9 cellular contexts compared by ENCODE assay signal in the genomic region with DNA sequence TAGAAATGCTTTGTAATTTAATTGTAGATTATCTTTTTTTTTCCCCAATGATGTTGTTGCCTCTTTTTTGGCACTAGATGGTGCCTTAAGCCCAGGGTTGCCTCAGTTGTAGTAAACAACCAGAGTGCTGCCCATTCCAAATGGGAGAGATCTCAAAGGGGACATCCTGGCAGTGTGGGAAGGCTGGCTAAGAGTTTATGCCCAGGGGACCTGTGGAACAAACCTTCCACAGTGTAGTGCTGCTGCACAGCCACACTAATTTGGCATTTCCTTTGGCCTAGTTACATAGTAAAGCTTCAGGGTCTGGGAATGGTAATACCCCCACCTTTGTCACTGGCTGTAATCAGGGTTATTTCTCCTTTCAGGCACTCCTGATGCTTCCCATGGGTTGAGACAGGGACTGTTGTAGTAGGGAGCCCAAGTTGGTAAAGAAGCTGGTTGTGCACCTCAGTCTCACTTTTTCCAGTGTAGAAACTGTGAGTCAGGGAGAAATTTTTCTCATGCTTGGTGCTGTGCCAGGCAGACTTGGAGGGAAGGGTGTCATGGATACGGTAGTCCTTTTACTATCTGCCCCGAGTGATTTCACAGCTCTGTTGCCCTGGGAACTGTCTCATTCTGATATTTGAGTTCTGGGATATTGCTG.
DNase-seq lines count a peak whose midpoint lies in the region; ATAC-seq and TF ChIP-seq lines count a peak whose summit lies in the region.
"Had no signal": no experiment of that assay in that cellular context is flagged by ENCODE, and none has a peak within 500 bp of the region (broad histone marks: within the 10 kb centered on the region; RNA-seq: fewer than 3 reads in every experiment).

No MANE protein-coding gene starts in this region.

- H3K36me3 Mint-ChIP-seq in brain: peaks cover 3% of the 10 kb centered on the region

- peak overlapping the region in 3 of 5 experiments; percentile 58 to 87 (median 64) for H3K27ac Mint-ChIP-seq in brain
- H3K27ac Mint-ChIP-seq: T-helper 1 cell treated with Interleukin-12 subunit alpha and Interleukin-12 subunit beta and Interleukin-4 antibody, amounts not matched to agents 30 μg/mL and 1 μg/mL, for 36 hours had no signal

- H3K27me3 Mint-ChIP-seq in brain: peaks cover 9% of the 10 kb centered on the region

- peaks cover 17% of the 10 kb centered on the region for H3K4me1 Mint-ChIP-seq in brain

- peak overlapping the region in 2 of 5 experiments; percentile 11 to 24 for H3K4me3 Mint-ChIP-seq in brain
- H3K4me3 Mint-ChIP-seq: T-helper 1 cell treated with Interleukin-12 subunit alpha and Interleukin-12 subunit beta and Interleukin-4 antibody, amounts not matched to agents 30 μg/mL and 1 μg/mL, for 36 hours had no signal

- in situ Hi-C loops in KBM-7 (cut with MboI; ENCODE audit: low pct_unique_long_range_greater_than_20kb, low sequenced_read_pairs): no loop called here

- H3K9me3 Mint-ChIP-seq in brain: peaks cover 33 to 56% (median 38%) of the 10 kb centered on the region in 5 experiments

- peak overlapping the region; percentile 35 for H3K4me3 ChIP-seq in AG10803 (ENCODE audit: low read length)

- ATAC-seq in left lobe of liver (peak; percentile 19), HG03432 (IDR thresholded peaks at IDR 0.05; ENCODE audit: unreplicated experiment) (no peak), GM18867 (IDR thresholded peaks at IDR 0.05; ENCODE audit: unreplicated experiment) (no peak), HG03521 (IDR thresholded peaks at IDR 0.05; ENCODE audit: unreplicated experiment) (no peak)

- peak; percentile 96 for DNase-seq in AG10803 (ENCODE audit: low read depth)
- peak; percentile 20 for DNase-seq in KBM-7
- no peak for DNase-seq in left lobe of liver (ENCODE audit: low spot score)
- no peak for DNase-seq in COLO668 (lab: John Stamatoyannopoulos, UW; ENCODE audit: unreplicated experiment)

- peak; percentile 74 for TF ChIP-seq CTCF in AG10803 (conservative IDR thresholded peaks at IDR 0.05; ENCODE audit: low read length)
- peak; percentile 31 to 37 for TF ChIP-seq CTCF in brain (conservative IDR thresholded peaks at IDR 0.05)

Comparison
In these comparisons a context has a peak if more than half of its experiments do, and no peak if none do; other contexts are left out.
1. DNase-seq: peak in AG10803 (single experiment) and KBM-7 (single experiment); none in left lobe of liver (single experiment) and COLO668 (single experiment).